Comparison of ENCODE assay signal across 8 cellular contexts in genomic region chr19:3185482-3186376, GRCh38. TPM values are rescaled to one million over a fixed set of nuclear protein-coding genes. Genes with fewer than 3 reads are reported as not detected.
DNase-seq lines count a peak whose midpoint lies in the region; ATAC-seq and TF ChIP-seq lines count a peak whose summit lies in the region.

Gene NCLN (plus strand): TSS chr19:3185930. CDS start chr19:3186031, 101 bp downstream.

- no peaks in the 10 kb centered on the region for H3K9me3 Mint-ChIP-seq in activated T-helper 2 cell treated with anti-CD3 and anti-CD28 coated beads, Interferon-gamma antibody, Interleukin-2, Interleukin-4, amounts not matched to agents 10 μg/mL and 5 μg/mL and 100 μg/mL, durations not matched to agents 14 hours and 24 hours and 36 hours
- no peaks in the 10 kb centered on the region for H3K9me3 Mint-ChIP-seq in naive thymus-derived CD8-positive, alpha-beta T cell

- POLR2A ChIA-PET in naive thymus-derived CD8-positive, alpha-beta T cell (lab: Charles Lee): interaction anchor here (0.7 to 2.5 kb wide), 13 partner anchors 8 to 577 kb away, joined by 3 to 10 read pairs (median 4); partner anchors contain the start of gene MRPL54

- H3K36me3 ChIP-seq in DND-41 (ENCODE audit: insufficient read depth, low read length) (peaks cover 59% of the 10 kb centered on the region), RWPE2 (ENCODE audit: low read depth) (peaks cover 20% of the 10 kb centered on the region)

- peaks cover 38% of the 10 kb centered on the region for H3K4me1 Mint-ChIP-seq in activated T-helper 2 cell treated with anti-CD3 and anti-CD28 coated beads, Interferon-gamma antibody, Interleukin-2, Interleukin-4, amounts not matched to agents 10 μg/mL and 5 μg/mL and 100 μg/mL, durations not matched to agents 14 hours and 24 hours and 36 hours (ENCODE audit: low read depth)
- peaks cover 22 to 70% (median 61%) of the 10 kb centered on the region in 4 donors for H3K4me1 Mint-ChIP-seq in naive thymus-derived CD8-positive, alpha-beta T cell

- DNase-seq in DND-41 (peak; percentile 94), H4 (ENCODE audit: low spot score) (peak; percentile 91), LoVo (ENCODE audit: low spot score) (peak; percentile 95), RWPE2 (ENCODE audit: low spot score) (peak; percentile 90), fibroblast of mammary gland (ENCODE audit: low read depth) (peak; percentile 93)
- peak; percentile 92 for DNase-seq in activated T-helper 2 cell treated with anti-CD3 and anti-CD28 coated beads, Interferon-gamma antibody, Interleukin-2, Interleukin-4, amounts not matched to agents 10 μg/mL and 5 μg/mL and 100 μg/mL, durations not matched to agents 14 hours and 24 hours and 36 hours (ENCODE audit: low spot score)
- DNase-seq in naive thymus-derived CD8-positive, alpha-beta T cell: peak; percentile 86 to 99 (median 92)
- DNase-seq in stimulated activated naive CD4-positive, alpha-beta T cell (lab: John Stamatoyannopoulos, UW): peak; percentile 85 to 98 (median 94)

- H3K4me1 ChIP-seq in DND-41 (ENCODE audit: insufficient read depth, low read length) (peaks cover 78% of the 10 kb centered on the region), RWPE2 (ENCODE audit: insufficient read depth, poor library complexity, severe bottlenecking) (peaks cover 4% of the 10 kb centered on the region)

- H3K36me3 Mint-ChIP-seq in activated T-helper 2 cell treated with anti-CD3 and anti-CD28 coated beads, Interferon-gamma antibody, Interleukin-2, Interleukin-4, amounts not matched to agents 10 μg/mL and 5 μg/mL and 100 μg/mL, durations not matched to agents 14 hours and 24 hours and 36 hours (ENCODE audit: low read depth): peaks cover 42% of the 10 kb centered on the region
- H3K36me3 Mint-ChIP-seq in naive thymus-derived CD8-positive, alpha-beta T cell: peaks cover 0 to 40% (median 6%) of the 10 kb centered on the region in 3 donors

- ATAC-seq in DND-41 (ENCODE audit: insufficient read depth, low read depth) (peak; percentile 81), RWPE2 (ENCODE audit: low read depth) (peak; percentile 85)
- ATAC-seq in naive thymus-derived CD8-positive, alpha-beta T cell: peak; percentile 82 to 88

- peak; percentile 6 for TF ChIP-seq CTCF in DND-41 (IDR thresholded peaks at IDR 0.05; ENCODE audit: borderline replicate concordance, extremely low read depth, low read length, poor library complexity, severe bottlenecking)
- no peak for TF ChIP-seq CTCF in RWPE2 (IDR thresholded peaks at IDR 0.05; ENCODE audit: poor library complexity, severe bottlenecking)
- no peak for TF ChIP-seq CTCF in fibroblast of mammary gland (conservative IDR thresholded peaks at IDR 0.05; ENCODE audit: control insufficient read depth, insufficient read depth, low read depth, low read length)

- peak within 1 kb of the TSS; percentile 90 for H3K27ac Mint-ChIP-seq in activated T-helper 2 cell treated with anti-CD3 and anti-CD28 coated beads, Interferon-gamma antibody, Interleukin-2, Interleukin-4, amounts not matched to agents 10 μg/mL and 5 μg/mL and 100 μg/mL, durations not matched to agents 14 hours and 24 hours and 36 hours
- H3K27ac Mint-ChIP-seq in naive thymus-derived CD8-positive, alpha-beta T cell: peak within 1 kb of the TSS; percentile 51 to 99 (median 93)

- peaks cover 91% of the 10 kb centered on the region for H3K79me2 ChIP-seq in DND-41 (ENCODE audit: insufficient read depth, low read length)

- H4K20me1 ChIP-seq in DND-41 (ENCODE audit: insufficient read depth, low read length): peaks cover 76% of the 10 kb centered on the region

- intact Hi-C loops in activated T-helper 2 cell treated with anti-CD3 and anti-CD28 coated beads, Interferon-gamma antibody, Interleukin-2, Interleukin-4, amounts not matched to agents 10 μg/mL and 5 μg/mL and 100 μg/mL, durations not matched to agents 14 hours and 24 hours and 36 hours (cut with micrococcal nuclease): loop anchor here (1.0 to 5.0 kb wide), 2 partner anchors 400 to 577 kb away; partner anchors contain the start of genes APBA3, MRPL54 and THOP1

- H3K9ac ChIP-seq in DND-41 (ENCODE audit: low read depth, low read length): peak within 1 kb of the TSS; percentile 92

- peak within 1 kb of the TSS; percentile 89 for H3K4me3 Mint-ChIP-seq in activated T-helper 2 cell treated with anti-CD3 and anti-CD28 coated beads, Interferon-gamma antibody, Interleukin-2, Interleukin-4, amounts not matched to agents 10 μg/mL and 5 μg/mL and 100 μg/mL, durations not matched to agents 14 hours and 24 hours and 36 hours (ENCODE audit: low read depth)
- H3K4me3 Mint-ChIP-seq in naive thymus-derived CD8-positive, alpha-beta T cell: peak within 1 kb of the TSS; percentile 84 to 98 (median 94)

- H2AFZ ChIP-seq in DND-41 (ENCODE audit: low read depth, low read length): peak within 1 kb of the TSS; percentile 75

- H3K4me2 ChIP-seq in DND-41 (ENCODE audit: insufficient read depth, low read length): peak within 1 kb of the TSS; percentile 96

- H3K27ac ChIP-seq in DND-41 (ENCODE audit: low read length) (peak within 1 kb of the TSS; percentile 91), RWPE2 (ENCODE audit: poor library complexity, severe bottlenecking) (peak within 1 kb of the TSS; percentile 61)

- H3K27me3 Mint-ChIP-seq in activated T-helper 2 cell treated with anti-CD3 and anti-CD28 coated beads, Interferon-gamma antibody, Interleukin-2, Interleukin-4, amounts not matched to agents 10 μg/mL and 5 μg/mL and 100 μg/mL, durations not matched to agents 14 hours and 24 hours and 36 hours (ENCODE audit: low read depth): no peaks in the 10 kb centered on the region
- no peaks in the 10 kb centered on the region for H3K27me3 Mint-ChIP-seq in naive thymus-derived CD8-positive, alpha-beta T cell

- no peaks in the 10 kb centered on the region for H3K27me3 ChIP-seq in DND-41 (ENCODE audit: insufficient read depth, low read length, poor library complexity)
- H3K27me3 ChIP-seq in RWPE2 (ENCODE audit: insufficient read depth, poor library complexity, severe bottlenecking): no peaks in the 10 kb centered on the region

- H3K9me3 ChIP-seq in DND-41 (ENCODE audit: insufficient read depth, low read length, severe bottlenecking) (no peaks in the 10 kb centered on the region), RWPE2 (ENCODE audit: severe bottlenecking) (no peaks in the 10 kb centered on the region)

- H3K4me3 ChIP-seq in DND-41 (ENCODE audit: low read depth in 1 of 2, low read length in 2 of 2): peak within 1 kb of the TSS; percentile 93 to 99
- H3K4me3 ChIP-seq in RWPE2 (ENCODE audit: severe bottlenecking): peak within 1 kb of the TSS; percentile 80
- H3K4me3 ChIP-seq in fibroblast of mammary gland (ENCODE audit: control insufficient read depth, low read depth, low read length): peak within 1 kb of the TSS; percentile 83

RNA-seq across cellular contexts. Expression of gene NCLN, which starts in this region (rescaled TPM):
- 33.7 and 35.0 TPM in 2 replicates for total RNA-seq in H4 (2014; rRNA removed; shearing (Covaris generic))
- 86.3 and 88.1 TPM in 2 replicates for total RNA-seq in activated T-helper 2 cell treated with anti-CD3 and anti-CD28 coated beads, Interferon-gamma antibody, Interleukin-2, Interleukin-4, amounts not matched to agents 10 μg/mL and 5 μg/mL and 100 μg/mL, durations not matched to agents 14 hours and 24 hours and 36 hours
- total RNA-seq in naive thymus-derived CD8-positive, alpha-beta T cell: 10 to 100 TPM; 59.7 to 63.0 TPM
- polyA plus RNA-seq in naive thymus-derived CD8-positive, alpha-beta T cell: 10 to 100 TPM; 23.9 to 44.7 (median 25.5) TPM

Comparison
In these comparisons a context has a peak if more than half of its experiments do, and no peak if none do; other contexts are left out.
1. Peak in every context shown above with its lines: DNase-seq, ATAC-seq, H3K4me3 ChIP-seq and H3K27ac ChIP-seq.